ENCODE assay signal across 9 cellular contexts in the genomic region with DNA sequence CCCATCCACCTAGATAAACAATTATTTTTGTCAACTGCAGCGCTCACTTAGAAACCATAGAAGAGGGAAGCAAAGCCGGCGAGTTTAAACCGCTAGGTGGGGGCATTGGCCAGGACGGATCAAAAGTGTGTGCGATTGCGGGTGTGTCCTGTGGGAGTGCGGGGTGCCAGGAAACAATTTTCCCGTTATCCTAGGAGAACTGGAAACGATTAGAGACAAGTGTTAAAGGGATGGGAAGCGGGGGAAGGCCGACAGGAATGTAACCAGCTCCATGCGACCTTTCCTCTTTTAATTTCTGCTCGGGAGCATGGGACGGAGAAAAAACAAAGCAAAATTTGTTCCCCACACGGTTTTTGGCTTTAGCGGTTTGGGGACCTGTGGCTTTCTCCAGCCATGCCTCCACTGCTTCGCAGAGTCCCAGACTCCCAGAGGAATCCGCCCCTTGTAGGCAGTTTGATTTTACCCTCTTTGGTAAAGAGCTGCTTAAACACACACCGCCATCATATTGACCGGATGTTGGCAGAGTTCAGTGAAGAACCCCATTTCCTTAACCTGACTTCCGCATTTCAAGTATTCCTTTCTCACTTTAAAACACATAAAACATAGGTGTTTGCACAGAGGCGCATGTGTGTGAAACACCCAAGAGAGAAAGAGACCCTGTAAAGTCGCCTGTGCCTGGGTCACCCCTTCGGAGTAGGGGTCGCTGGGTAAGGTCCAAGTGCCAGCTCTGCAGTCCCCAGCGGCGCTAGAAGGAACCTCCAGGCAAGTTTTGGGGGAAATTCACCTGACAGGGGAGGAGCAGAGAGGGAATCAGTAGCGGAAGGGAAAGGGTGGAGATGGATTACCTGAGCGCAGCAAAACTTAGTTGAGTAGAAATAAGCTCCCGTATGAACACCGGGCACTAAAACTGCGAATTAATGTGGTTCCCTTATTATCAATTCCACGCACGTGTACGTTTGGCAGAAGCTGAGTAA. TPM values are rescaled to one million over a fixed set of nuclear protein-coding genes. Genes with fewer than 3 reads are reported as not detected.
A peak's percentile ranks its signal among the peaks of the same experiment; 100 is the strongest.
DNase-seq lines count a peak whose midpoint lies in the region; ATAC-seq and TF ChIP-seq lines count a peak whose summit lies in the region.
"Had no signal": no experiment of that assay in that cellular context is flagged by ENCODE, and none has a peak within 500 bp of the region (broad histone marks: within the 10 kb centered on the region; RNA-seq: fewer than 3 reads in every experiment).

No MANE protein-coding gene starts in this region.

- H3K9ac ChIP-seq in stomach smooth muscle (ENCODE audit: low read length in 2 of 2): peak overlapping the region; percentile 46 to 72

- peak overlapping the region; percentile 76 to 77 for H3K4me3 ChIP-seq in stomach smooth muscle (ENCODE audit: low read length in 2 of 2)

- intact Hi-C loops in CD4-positive, alpha-beta T cell (cut with DNase I, micrococcal nuclease): loop anchor here in 1 of 2 experiments (10.0 kb wide), 1 partner anchor 1532 kb away; no protein-coding TSS in a partner anchor

- H3K27ac ChIP-seq in CD4-positive, alpha-beta T cell (ENCODE audit: low read depth, low read length): no peak overlapping the region
- H3K27ac ChIP-seq in RWPE1 (no peak overlapping the region), stomach smooth muscle (ENCODE audit: low read length) (no peak overlapping the region)

- H3K27me3 ChIP-seq in CD4-positive, alpha-beta T cell (ENCODE audit: control insufficient read depth, insufficient read depth, low read length): peaks cover 52% of the 10 kb centered on the region
- peaks cover 47 to 51% of the 10 kb centered on the region in 2 donors for H3K27me3 ChIP-seq in stomach smooth muscle (ENCODE audit: control insufficient read depth in 1 of 2, insufficient read depth in 2 of 2, low read length in 2 of 2)

- peaks cover 15% of the 10 kb centered on the region for H3K4me1 Mint-ChIP-seq in CD4-positive, alpha-beta T cell (ENCODE audit: low read depth)

- no peaks in the 10 kb centered on the region for H3K9me3 ChIP-seq in CD4-positive, alpha-beta T cell (ENCODE audit: control insufficient read depth, low read length)
- H3K9me3 ChIP-seq in stomach smooth muscle (ENCODE audit: control insufficient read depth in 2 of 2, low read length in 2 of 2): no peaks in the 10 kb centered on the region

- H3K9me3 Mint-ChIP-seq in CD4-positive, alpha-beta T cell: no peaks in the 10 kb centered on the region

- no peaks in the 10 kb centered on the region for H3K36me3 Mint-ChIP-seq in CD4-positive, alpha-beta T cell (ENCODE audit: low read depth)

- no peak for TF ChIP-seq CTCF in CD4-positive, alpha-beta T cell (IDR thresholded peaks at IDR 0.05)
- TF ChIP-seq CTCF in RWPE1 (conservative IDR thresholded peaks at IDR 0.05; ENCODE audit: low read depth): peak; percentile 83

- H3K4me1 ChIP-seq in stomach smooth muscle (ENCODE audit: control insufficient read depth, insufficient read depth, low read length): peaks cover 33% of the 10 kb centered on the region

- CTCF ChIA-PET in CD4-positive, alpha-beta T cell (lab: Charles Lee): no interaction called here
- CTCF ChIA-PET in RWPE1 (lab: Yijun Ruan, JAX): interaction anchor here (0.8 kb wide), 1 partner anchor 110 kb away, joined by 3 read pairs; no protein-coding TSS in a partner anchor

- peak overlapping the region; percentile 74 for H3K4me3 Mint-ChIP-seq in CD4-positive, alpha-beta T cell

- no peak overlapping the region for H3K27ac Mint-ChIP-seq in CD4-positive, alpha-beta T cell

- POLR2A ChIA-PET in CD4-positive, alpha-beta T cell (lab: Charles Lee): no interaction called here
- POLR2A ChIA-PET in RWPE1 (lab: Yijun Ruan, JAX; ENCODE audit: low non-redundant PET): no interaction called here

- no peak for ATAC-seq in CD4-positive, alpha-beta T cell (ENCODE audit: poor library complexity)
- ATAC-seq in GM18907 (IDR thresholded peaks at IDR 0.05; ENCODE audit: unreplicated experiment) (peak; percentile 86), HG03060 (IDR thresholded peaks at IDR 0.05; ENCODE audit: low read depth, unreplicated experiment) (peak; percentile 73), left lobe of liver (peak; percentile 91)

- DNase-seq in CD4-positive, alpha-beta T cell: no peak
- DNase-seq in RWPE1 (ENCODE audit: low spot score) (peak; percentile 55), dedifferentiated amniotic fluid mesenchymal stem cell (ENCODE audit: extremely low spot score) (peak; percentile 70), left lobe of liver (ENCODE audit: low spot score) (peak; percentile 49), DMS79 treated with DMSO at 0.1 percent for 48 hours (lab: John Stamatoyannopoulos, UW) (no peak)

- H3K36me3 ChIP-seq in stomach smooth muscle (ENCODE audit: control insufficient read depth in 2 of 2, insufficient read depth in 2 of 2, low read length in 2 of 2): no peaks in the 10 kb centered on the region

- peaks cover 60% of the 10 kb centered on the region for H3K27me3 Mint-ChIP-seq in CD4-positive, alpha-beta T cell

RNA-seq across cellular contexts. Expression of a gene that starts 3.1 kb away (rescaled TPM):
- not detected for total RNA-seq in CD4-positive, alpha-beta T cell
- not detected for total RNA-seq in left lobe of liver
- total RNA-seq: activated CD8-positive, alpha-beta memory T cell treated with anti-CD3 and anti-CD28 coated beads for 36 hours had no signal

Comparison
In these comparisons a context has a peak if more than half of its experiments do, and no peak if none do; other contexts are left out.
1. DNase-seq: peak in RWPE1 (single experiment), dedifferentiated amniotic fluid mesenchymal stem cell (single experiment) and left lobe of liver (single experiment); none in CD4-positive, alpha-beta T cell (0 of 10) and DMS79 treated with DMSO at 0.1 percent for 48 hours (single experiment).